In genomic region chr4:60081839-60082238, GRCh38 we compare ENCODE assay signal across 39 cellular contexts.
"Had no signal": no experiment of that assay in that cellular context is flagged by ENCODE, and none has a peak within 500 bp of the region (broad histone marks: within the 10 kb centered on the region; RNA-seq: fewer than 3 reads in every experiment).

No MANE protein-coding gene starts in this region.

- H3K36me3 ChIP-seq: adrenal gland, ascending aorta, brain microvascular endothelial cell, breast epithelium, cardiac muscle cell had no signal

- H3K4me1 ChIP-seq: adrenal gland, ascending aorta, body of pancreas, breast epithelium had no signal

- H3K4me3 Mint-ChIP-seq: activated naive CD4-positive, alpha-beta T cell treated with anti-CD3 and anti-CD28 coated beads for 36 hours; activated naive CD4-positive, alpha-beta T cell treated with anti-CD3 and anti-CD28 coated beads, Interleukin-2, amount 10 ng/mL, durations not matched to agents 7 days and 5 days; activated naive CD4-positive, alpha-beta T cell treated with anti-CD3 and anti-CD28 coated beads, Interleukin-2, amount 50 U/mL, for 24 hours; activated naive CD8-positive, alpha-beta T cell; activated naive CD8-positive, alpha-beta T cell treated with anti-CD3 and anti-CD28 coated beads for 36 hours; activated naive CD8-positive, alpha-beta T cell treated with anti-CD3 and anti-CD28 coated beads, Interleukin-2, amount 10 ng/mL, durations not matched to agents 7 days and 5 days; activated naive CD8-positive, alpha-beta T cell treated with anti-CD3 and anti-CD28 coated beads, Interleukin-2, amount 50 U/mL, for 24 hours; activated T-cell treated with anti-CD3 and anti-CD28 coated beads, Interleukin-2, amount 50 U/mL, for 24 hours; activated T-cell treated with anti-CD3 and anti-CD28 coated beads, Interleukin-2, amount 50 U/mL, for 4 hours; activated T-cell treated with anti-CD3 and anti-CD28 coated beads, Interleukin-2, amount 50 U/mL, for 72 hours; activated T-helper 1 cell treated with anti-CD3 and anti-CD28 coated beads, Interleukin-12 subunit alpha, Interleukin-12 subunit beta, Interleukin-2, Interleukin-4 antibody, amounts not matched to agents 30 ng/mL and 10 ng/mL and 1 ng/mL, durations not matched to agents 14 hours and 24 hours and 36 hours; activated T-helper 17 cell treated with anti-CD3 and anti-CD28 coated beads, Interleukin-2, amount 50 U/mL, for 72 hours; brain; central memory CD8-positive, alpha-beta T cell had no signal

- H3K9me3 ChIP-seq: adrenal gland, ascending aorta, body of pancreas had no signal

- DNase-seq: activated effector memory CD4-positive, alpha-beta T cell treated with anti-CD3 and anti-CD28 coated beads, Interleukin-2, amount 50 U/mL, for 16 hours; activated effector memory CD4-positive, alpha-beta T cell treated with Interleukin-2 at 50 U/mL for 16 hours; activated gamma-delta T cell; activated gamma-delta T cell treated with Interleukin-2 at 50 U/mL for 16 hours; activated naive CD4-positive, alpha-beta T cell; activated naive CD4-positive, alpha-beta T cell treated with anti-CD3 and anti-CD28 coated beads for 36 hours; activated naive CD4-positive, alpha-beta T cell treated with anti-CD3 and anti-CD28 coated beads, Interleukin-2, amount 10 ng/mL, durations not matched to agents 7 days and 5 days; activated naive CD4-positive, alpha-beta T cell treated with anti-CD3 and anti-CD28 coated beads, Interleukin-2, amount 50 U/mL, for 16 hours; activated naive CD4-positive, alpha-beta T cell treated with Interleukin-2 at 50 U/mL for 16 hours; activated naive CD8-positive, alpha-beta T cell treated with anti-CD3 and anti-CD28 coated beads for 36 hours; activated naive CD8-positive, alpha-beta T cell treated with anti-CD3 and anti-CD28 coated beads, Interleukin-2, amount 10 ng/mL, durations not matched to agents 7 days and 5 days; activated naive CD8-positive, alpha-beta T cell treated with anti-CD3 and anti-CD28 coated beads, Interleukin-2, amount 50 U/mL, for 24 hours; activated T-cell treated with anti-CD3 and anti-CD28 coated beads for 4 hours; activated T-cell treated with anti-CD3 and anti-CD28 coated beads, Interleukin-2, amount 50 U/mL, for 1 hour; activated T-cell treated with anti-CD3 and anti-CD28 coated beads, Interleukin-2, amount 50 U/mL, for 24 hours; activated T-cell treated with anti-CD3 and anti-CD28 coated beads, Interleukin-2, amount 50 U/mL, for 4 hours; activated T-cell treated with anti-CD3 and anti-CD28 coated beads, Interleukin-2, amount 50 U/mL, for 48 hours; activated T-cell treated with anti-CD3 and anti-CD28 coated beads, Interleukin-2, amount 50 U/mL, for 72 hours; adrenal gland; amniotic stem cell; amygdala; anterior cingulate cortex; aorta; body of pancreas; brain microvascular endothelial cell; caudate nucleus; central memory CD4-positive, alpha-beta T cell; cerebellar nuclear complex had no signal

- H3K4me3 ChIP-seq: adrenal gland, ascending aorta, body of pancreas, breast epithelium, cardiac muscle cell had no signal

- H3K27me3 Mint-ChIP-seq: activated naive CD4-positive, alpha-beta T cell treated with anti-CD3 and anti-CD28 coated beads, Interleukin-2, amount 10 ng/mL, durations not matched to agents 7 days and 5 days; activated naive CD4-positive, alpha-beta T cell treated with anti-CD3 and anti-CD28 coated beads, Interleukin-2, amount 50 U/mL, for 24 hours; activated naive CD8-positive, alpha-beta T cell; activated naive CD8-positive, alpha-beta T cell treated with anti-CD3 and anti-CD28 coated beads for 36 hours; activated naive CD8-positive, alpha-beta T cell treated with anti-CD3 and anti-CD28 coated beads, Interleukin-2, amount 10 ng/mL, durations not matched to agents 7 days and 5 days; activated naive CD8-positive, alpha-beta T cell treated with anti-CD3 and anti-CD28 coated beads, Interleukin-2, amount 50 U/mL, for 24 hours; activated T-cell treated with anti-CD3 and anti-CD28 coated beads, Interleukin-2, amount 50 U/mL, for 24 hours; activated T-helper 17 cell treated with anti-CD3 and anti-CD28 coated beads, Interleukin-2, amount 50 U/mL, for 72 hours; brain; central memory CD8-positive, alpha-beta T cell had no signal

- H3K27ac Mint-ChIP-seq: activated naive CD4-positive, alpha-beta T cell treated with anti-CD3 and anti-CD28 coated beads for 36 hours; activated naive CD4-positive, alpha-beta T cell treated with anti-CD3 and anti-CD28 coated beads, Interleukin-2, amount 10 ng/mL, durations not matched to agents 7 days and 5 days; activated naive CD4-positive, alpha-beta T cell treated with anti-CD3 and anti-CD28 coated beads, Interleukin-2, amount 50 U/mL, for 24 hours; activated naive CD4-positive, alpha-beta T cell treated with anti-CD3 and anti-CD28 coated beads, Interleukin-2, amount 50 U/mL, for 72 hours; activated naive CD8-positive, alpha-beta T cell; activated naive CD8-positive, alpha-beta T cell treated with anti-CD3 and anti-CD28 coated beads for 36 hours; activated naive CD8-positive, alpha-beta T cell treated with anti-CD3 and anti-CD28 coated beads, Interleukin-2, amount 50 U/mL, for 24 hours; activated T-cell treated with anti-CD3 and anti-CD28 coated beads, Interleukin-2, amount 50 U/mL, for 24 hours; activated T-cell treated with anti-CD3 and anti-CD28 coated beads, Interleukin-2, amount 50 U/mL, for 72 hours; activated T-helper 1 cell treated with anti-CD3 and anti-CD28 coated beads, Interleukin-12 subunit alpha, Interleukin-12 subunit beta, Interleukin-2, Interleukin-4 antibody, amounts not matched to agents 30 ng/mL and 10 ng/mL and 1 ng/mL, durations not matched to agents 14 hours and 24 hours and 36 hours; activated T-helper 17 cell treated with anti-CD3 and anti-CD28 coated beads, Interleukin-2, amount 50 U/mL, for 72 hours; activated T-helper 2 cell treated with anti-CD3 and anti-CD28 coated beads, Interferon-gamma antibody, Interleukin-2, Interleukin-4, amounts not matched to agents 10 μg/mL and 5 μg/mL and 100 μg/mL, durations not matched to agents 14 hours and 24 hours and 36 hours; brain had no signal

- H3K4me1 Mint-ChIP-seq: activated naive CD4-positive, alpha-beta T cell treated with anti-CD3 and anti-CD28 coated beads, Interleukin-2, amount 10 ng/mL, durations not matched to agents 7 days and 5 days; activated naive CD4-positive, alpha-beta T cell treated with anti-CD3 and anti-CD28 coated beads, Interleukin-2, amount 50 U/mL, for 24 hours; activated naive CD8-positive, alpha-beta T cell treated with anti-CD3 and anti-CD28 coated beads for 36 hours; activated naive CD8-positive, alpha-beta T cell treated with anti-CD3 and anti-CD28 coated beads, Interleukin-2, amount 10 ng/mL, durations not matched to agents 7 days and 5 days; activated naive CD8-positive, alpha-beta T cell treated with anti-CD3 and anti-CD28 coated beads, Interleukin-2, amount 50 U/mL, for 24 hours; activated T-helper 17 cell treated with anti-CD3 and anti-CD28 coated beads, Interleukin-2, amount 50 U/mL, for 72 hours; brain; central memory CD8-positive, alpha-beta T cell had no signal

- H3K27me3 ChIP-seq: adrenal gland, ascending aorta, body of pancreas, brain microvascular endothelial cell, breast epithelium, cardiac muscle cell had no signal

- H3K27ac ChIP-seq: adrenal gland, ascending aorta, body of pancreas, brain microvascular endothelial cell, breast epithelium, cardiac muscle cell had no signal

- ATAC-seq: activated naive CD4-positive, alpha-beta T cell treated with anti-CD3 and anti-CD28 coated beads, Interleukin-2, amount 50 U/mL, for 72 hours; activated naive CD8-positive, alpha-beta T cell treated with anti-CD3 and anti-CD28 coated beads, Interleukin-2, amount 50 U/mL, for 24 hours; activated T-cell treated with anti-CD3 and anti-CD28 coated beads, Interleukin-2, amount 50 U/mL, for 4 hours; activated T-cell treated with anti-CD3 and anti-CD28 coated beads, Interleukin-2, amount 50 U/mL, for 72 hours; activated T-helper 17 cell treated with anti-CD3 and anti-CD28 coated beads, Interleukin-2, amount 50 U/mL, for 72 hours; body of pancreas had no signal

- H3K36me3 Mint-ChIP-seq: activated naive CD4-positive, alpha-beta T cell treated with anti-CD3 and anti-CD28 coated beads, Interleukin-2, amount 10 ng/mL, durations not matched to agents 7 days and 5 days; activated naive CD4-positive, alpha-beta T cell treated with anti-CD3 and anti-CD28 coated beads, Interleukin-2, amount 50 U/mL, for 24 hours; activated naive CD4-positive, alpha-beta T cell treated with anti-CD3 and anti-CD28 coated beads, Interleukin-2, amount 50 U/mL, for 72 hours; activated naive CD8-positive, alpha-beta T cell; activated naive CD8-positive, alpha-beta T cell treated with anti-CD3 and anti-CD28 coated beads for 36 hours; activated naive CD8-positive, alpha-beta T cell treated with anti-CD3 and anti-CD28 coated beads, Interleukin-2, amount 10 ng/mL, durations not matched to agents 7 days and 5 days; brain had no signal
